8 cellular contexts compared by ENCODE assay signal in the genomic region with DNA sequence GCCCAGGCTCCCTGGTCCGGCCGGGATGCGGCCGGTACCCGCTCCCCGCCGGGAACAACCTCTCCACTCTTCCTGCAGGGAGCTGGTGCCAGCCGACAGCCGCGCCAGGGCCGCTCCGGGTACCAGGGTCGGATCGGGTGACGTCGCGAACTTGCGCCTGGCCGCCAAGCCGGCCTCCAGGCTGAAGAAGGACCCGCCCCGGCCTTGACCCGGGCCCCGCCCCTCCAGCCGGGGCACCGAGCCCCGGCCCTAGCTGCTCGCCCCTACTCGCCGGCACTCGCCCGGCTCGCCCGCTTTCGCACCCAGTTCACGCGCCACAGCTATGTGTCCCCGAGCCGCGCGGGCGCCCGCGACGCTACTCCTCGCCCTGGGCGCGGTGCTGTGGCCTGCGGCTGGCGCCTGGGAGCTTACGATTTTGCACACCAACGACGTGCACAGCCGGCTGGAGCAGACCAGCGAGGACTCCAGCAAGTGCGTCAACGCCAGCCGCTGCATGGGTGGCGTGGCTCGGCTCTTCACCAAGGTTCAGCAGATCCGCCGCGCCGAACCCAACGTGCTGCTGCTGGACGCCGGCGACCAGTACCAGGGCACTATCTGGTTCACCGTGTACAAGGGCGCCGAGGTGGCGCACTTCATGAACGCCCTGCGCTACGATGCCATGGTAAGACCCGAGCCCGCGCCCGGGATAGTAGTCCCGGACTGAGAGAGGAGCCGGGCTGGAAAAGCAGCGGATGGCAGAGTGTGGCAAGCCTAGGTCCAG. TPM values are rescaled to one million over a fixed set of nuclear protein-coding genes. Genes with fewer than 3 reads are reported as not detected.
DNase-seq lines count a peak whose midpoint lies in the region; ATAC-seq, FAIRE-seq and TF ChIP-seq lines count a peak whose summit lies in the region.

A gene (plus strand): TSS at position 266 of the 760 bp plus-strand sequence. CDS start 57 bp downstream, at position 323.

- H3K4me3 Mint-ChIP-seq in CD8-positive, alpha-beta memory T cell, result peak within 1 kb of the TSS; percentile 90 to 97 (median 95)

- no peaks in the 10 kb centered on the region for H3K36me3 ChIP-seq in CD8-positive, alpha-beta memory T cell (ENCODE audit: insufficient read depth, low read length)
- no peaks in the 10 kb centered on the region for H3K36me3 ChIP-seq in kidney (ENCODE audit: control insufficient read depth in 1 of 2, insufficient read depth in 2 of 2, low read length in 2 of 2)
- H3K36me3 ChIP-seq in spleen, result no peaks in the 10 kb centered on the region

- H3K27me3 ChIP-seq in CD8-positive, alpha-beta memory T cell (ENCODE audit: insufficient read depth, low read length, poor library complexity, severe bottlenecking), result peaks cover 13% of the 10 kb centered on the region
- H3K27me3 ChIP-seq in spleen (replicated peaks in 1 of 7), result peaks cover 0 to 52% (median 9%) of the 10 kb centered on the region in 7 donors

- H3K9ac ChIP-seq in kidney (ENCODE audit: low read length in 2 of 2), result peak within 1 kb of the TSS; percentile 11 to 70

- peak; percentile 3 to 67 (median 57) for DNase-seq in CD8-positive, alpha-beta memory T cell
- DNase-seq in T-helper 1 cell (peak in 3 of 5 donors; percentile 15 to 49 (median 18)), cerebellum (ENCODE audit: low spot score) (peak; percentile 17), kidney (peak; percentile 91), spleen (peak; percentile 91)

- peak within 1 kb of the TSS; percentile 64 for H3K4me3 ChIP-seq in CD8-positive, alpha-beta memory T cell (ENCODE audit: low read length)
- H3K4me3 ChIP-seq in kidney (ENCODE audit: low read length in 2 of 2) (peak within 1 kb of the TSS; percentile 78 to 81), spleen (peak within 1 kb of the TSS; percentile 56 to 79 (median 64))

- peak within 1 kb of the TSS; percentile 55 to 95 (median 90) for H3K27ac Mint-ChIP-seq in CD8-positive, alpha-beta memory T cell

- WGBS in spleen, 5 donors, result 0 to 2% (median 1%) methylated on average over 34 to 82 of the region's 82 CpGs

- no peak for TF ChIP-seq POLR2A in spleen (IDR thresholded peaks at IDR 0.05)

- peaks cover 0 to 25% (median 0%) of the 10 kb centered on the region in 3 donors for H3K36me3 Mint-ChIP-seq in CD8-positive, alpha-beta memory T cell

- intact Hi-C loops in kidney (cut with DNase I) (no loop called here), spleen (cut with DNase I; ENCODE audit: low total_unique reads) (no loop called here)

- POLR2A ChIA-PET in CD8-positive, alpha-beta memory T cell (lab: Charles Lee), result interaction anchor here (0.5 to 2.6 kb wide), 10 partner anchors 9 to 193 kb away, joined by 3 to 27 read pairs (median 4); a partner anchor contains a TSS

- H3K9me3 ChIP-seq in CD8-positive, alpha-beta memory T cell (ENCODE audit: low read length), result no peaks in the 10 kb centered on the region
- H3K9me3 ChIP-seq in kidney (ENCODE audit: control insufficient read depth in 1 of 2, low read length in 2 of 2), result no peaks in the 10 kb centered on the region
- H3K9me3 ChIP-seq in spleen, result no peaks in the 10 kb centered on the region

- peak; percentile 72 for ATAC-seq in GM19328 (IDR thresholded peaks at IDR 0.05; ENCODE audit: unreplicated experiment)
- ATAC-seq in HG03432 (IDR thresholded peaks at IDR 0.05; ENCODE audit: unreplicated experiment), result peak; percentile 91
- no peak for ATAC-seq in HG02763 (IDR thresholded peaks at IDR 0.05; ENCODE audit: unreplicated experiment)

- H3K27ac ChIP-seq in CD8-positive, alpha-beta memory T cell (ENCODE audit: low read depth, low read length), result peak within 1 kb of the TSS; percentile 58
- peak within 1 kb of the TSS; percentile 49 to 74 for H3K27ac ChIP-seq in kidney (ENCODE audit: low read depth in 2 of 2, low read length in 2 of 2)
- peak within 1 kb of the TSS; percentile 71 to 93 (median 88) for H3K27ac ChIP-seq in spleen

- peaks cover 29 to 38% of the 10 kb centered on the region in 2 donors for H3K27me3 Mint-ChIP-seq in CD8-positive, alpha-beta memory T cell

- no peak for FAIRE-seq in kidney (lab: Jason Lieb, UNC)

- CTCF ChIA-PET in CD8-positive, alpha-beta memory T cell (lab: Charles Lee), result interaction anchor here (0.9 to 11.7 kb wide), 12 partner anchors 8 to 96 kb away, joined by 3 to 115 read pairs (median 5); no protein-coding TSS in a partner anchor

- peaks cover 25% of the 10 kb centered on the region for H3K4me1 ChIP-seq in CD8-positive, alpha-beta memory T cell (ENCODE audit: insufficient read depth, low read length)
- peaks cover 0 to 3% of the 10 kb centered on the region in 2 donors for H3K4me1 ChIP-seq in kidney (ENCODE audit: control insufficient read depth in 1 of 2, insufficient read depth in 1 of 2, low read depth in 1 of 2, low read length in 2 of 2)
- peaks cover 6 to 75% (median 40%) of the 10 kb centered on the region in 6 donors for H3K4me1 ChIP-seq in spleen

- peaks cover 54 to 71% (median 66%) of the 10 kb centered on the region in 3 donors for H3K4me1 Mint-ChIP-seq in CD8-positive, alpha-beta memory T cell

- TF ChIP-seq CTCF in kidney (IDR thresholded peaks at IDR 0.05; ENCODE audit: borderline replicate concordance, extremely low read depth, insufficient read depth) (no peak), spleen (IDR thresholded peaks at IDR 0.05 in 8 of 11, conservative IDR thresholded peaks at IDR 0.05 in 3 of 11) (no peak)

- no peaks in the 10 kb centered on the region for H3K9me3 Mint-ChIP-seq in CD8-positive, alpha-beta memory T cell

RNA-seq across cellular contexts. Expression of the gene that starts here (rescaled TPM):
- 10 to 100 TPM; 14.8 to 15.4 TPM for total RNA-seq in CD8-positive, alpha-beta memory T cell
- polyA plus RNA-seq in CD8-positive, alpha-beta memory T cell, result 32.7 TPM
- 4.2 TPM for total RNA-seq in cerebellum
- total RNA-seq in kidney, result 41.0 TPM
- 13.1 TPM for polyA plus RNA-seq in kidney (ENCODE audit: insufficient read depth, low read depth, low replicate concordance)
- total RNA-seq in spleen, result 10 to 100 TPM; 13.7 to 32.2 (median 20.3) TPM
- 10 to 100 TPM in 2 of 3 donors, 1 to 10 TPM in 1; 8.4 to 13.4 (median 10.7) TPM for polyA plus RNA-seq in spleen

Comparison
In these comparisons a context has a peak if more than half of its experiments do, and no peak if none do; other contexts are left out.
1. DNase-seq: peak in every context shown above with its lines; median percentile 91 in kidney; 91 in spleen; 57 in CD8-positive, alpha-beta memory T cell; 18 in T-helper 1 cell; 17 in cerebellum.